ENCODE assay signal across 23 cellular contexts in the genomic region with DNA sequence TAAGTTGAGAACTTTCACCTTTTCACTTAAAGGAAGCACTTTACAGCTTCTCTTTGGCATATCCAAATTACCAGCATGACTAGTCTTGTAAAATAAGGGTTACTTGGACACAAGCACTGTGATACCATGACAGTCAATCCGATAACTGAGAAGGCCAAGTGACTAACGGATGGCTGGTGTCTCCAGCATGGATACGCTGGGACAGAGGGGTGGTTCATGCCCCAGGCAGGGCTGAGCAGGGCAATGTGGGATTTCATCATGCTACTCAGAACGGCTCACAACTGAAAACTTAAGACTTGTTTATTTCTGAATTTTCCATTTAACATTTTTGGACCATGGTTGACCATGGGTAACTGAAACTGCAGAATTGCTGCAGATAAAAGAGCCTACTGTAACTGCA.
"Had no signal": no experiment of that assay in that cellular context is flagged by ENCODE, and none has a peak within 500 bp of the region (broad histone marks: within the 10 kb centered on the region; RNA-seq: fewer than 3 reads in every experiment).

No MANE protein-coding gene starts in this region.

- H3K4me1 ChIP-seq: adrenal gland had no signal

- H3K9me3 ChIP-seq: adrenal gland, MG63 had no signal

- H3K27ac ChIP-seq: adrenal gland, SK-N-MC, VCaP had no signal

- H3K4me3 ChIP-seq: adrenal gland, MG63, SK-N-MC had no signal

- H3K36me3 ChIP-seq: adrenal gland, MG63 had no signal

- H3K27me3 ChIP-seq: adrenal gland, MG63 had no signal

- DNase-seq: activated CD4-positive, alpha-beta T cell treated with anti-CD3 and anti-CD28 coated beads, Interleukin-2, amount 10 ng/mL, durations not matched to agents 7 days and 5 days; activated CD4-positive, CD25-positive, alpha-beta regulatory T cell; activated CD8-positive, alpha-beta memory T cell treated with anti-CD3 and anti-CD28 coated beads, Interleukin-2, amount 50 U/mL, for 48 hours; activated CD8-positive, alpha-beta T cell treated with anti-CD3 and anti-CD28 coated beads, Interleukin-2, amount 10 ng/mL, durations not matched to agents 7 days and 5 days; activated naive CD4-positive, alpha-beta T cell treated with anti-CD3 and anti-CD28 coated beads, Interleukin-2, amount 50 U/mL, for 16 hours; activated naive CD8-positive, alpha-beta T cell treated with anti-CD3 and anti-CD28 coated beads, Interleukin-2, amount 10 ng/mL, durations not matched to agents 7 days and 5 days; activated T-cell treated with anti-CD3 and anti-CD28 coated beads, Interleukin-2, amount 50 U/mL, for 1 hour; anterior cingulate cortex; cerebellar nuclear complex; MG63; NCI-H1105; NCI-H1436 treated with DMSO at 0.1 percent for 48 hours; NCI-H187; NCI-H2081; NCI-H510A treated with DMSO at 0.1 percent for 48 hours; RPMI8226; T-cell; T-helper 2 cell; T1000 had no signal

- ATAC-seq: activated CD8-positive, alpha-beta T cell treated with anti-CD3 and anti-CD28 coated beads, Interleukin-2, amount 10 ng/mL, durations not matched to agents 7 days and 5 days; Right ventricle myocardium inferior; T-cell had no signal
